In the genomic region with DNA sequence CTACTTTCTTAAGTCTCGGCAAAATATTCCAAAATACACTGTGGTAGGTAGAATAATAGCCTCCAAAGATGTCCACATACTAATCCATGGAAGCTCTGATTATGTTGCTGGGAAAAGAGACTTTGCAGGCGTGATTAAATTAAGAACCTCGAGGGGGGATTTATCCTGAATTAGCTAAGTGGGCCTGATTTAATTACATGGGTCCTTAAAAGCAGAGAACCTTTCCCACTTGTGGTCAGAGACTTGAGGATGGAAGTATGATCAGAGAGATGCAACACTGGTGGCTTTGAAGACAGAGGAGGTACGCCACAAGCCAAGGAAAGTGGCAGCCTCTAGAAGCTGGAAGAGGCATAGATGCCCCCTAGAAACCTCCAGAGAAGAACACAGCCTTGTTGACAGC, we compare ENCODE assay signal across 24 cellular contexts.
"Had no signal": no experiment of that assay in that cellular context is flagged by ENCODE, and none has a peak within 500 bp of the region (broad histone marks: within the 10 kb centered on the region; RNA-seq: fewer than 3 reads in every experiment).

No MANE protein-coding gene starts in this region.

- H3K27ac Mint-ChIP-seq: activated CD8-positive, alpha-beta T cell treated with anti-CD3 and anti-CD28 coated beads, Interleukin-2, amount 10 ng/mL, durations not matched to agents 7 days and 5 days; activated T-cell treated with anti-CD3 and anti-CD28 coated beads, Interleukin-2, amount 50 U/mL, for 24 hours; activated T-helper 2 cell treated with anti-CD3 and anti-CD28 coated beads, Interferon-gamma antibody, Interleukin-2, Interleukin-4, amounts not matched to agents 10 μg/mL and 5 μg/mL and 100 μg/mL, durations not matched to agents 14 hours and 24 hours and 36 hours; endodermal cell; T-helper 2 cell treated with Interferon-gamma antibody and Interleukin-4, amounts not matched to agents 5 μg/mL and 100 μg/mL, for 36 hours had no signal

- H3K36me3 ChIP-seq: thoracic aorta had no signal

- H3K4me3 Mint-ChIP-seq: activated CD8-positive, alpha-beta T cell treated with anti-CD3 and anti-CD28 coated beads, Interleukin-2, amount 10 ng/mL, durations not matched to agents 7 days and 5 days; endodermal cell; T-helper 2 cell treated with Interferon-gamma antibody and Interleukin-4, amounts not matched to agents 5 μg/mL and 100 μg/mL, for 36 hours had no signal

- ATAC-seq: activated CD8-positive, alpha-beta T cell treated with anti-CD3 and anti-CD28 coated beads, Interleukin-2, amount 10 ng/mL, durations not matched to agents 7 days and 5 days; gastroesophageal sphincter; left ventricle myocardium superior had no signal

- H3K27ac ChIP-seq: coronary artery, esophagus squamous epithelium, gastroesophageal sphincter, spleen, thoracic aorta, upper lobe of left lung had no signal

- H3K27me3 ChIP-seq: esophagus squamous epithelium, gastroesophageal sphincter, spleen, upper lobe of left lung had no signal

- H3K9me3 ChIP-seq: esophagus squamous epithelium, gastroesophageal sphincter, thoracic aorta, upper lobe of left lung had no signal

- H3K9me3 Mint-ChIP-seq: activated T-helper 2 cell treated with anti-CD3 and anti-CD28 coated beads, Interferon-gamma antibody, Interleukin-2, Interleukin-4, amounts not matched to agents 10 μg/mL and 5 μg/mL and 100 μg/mL, durations not matched to agents 14 hours and 24 hours and 36 hours had no signal

- DNase-seq: activated CD4-positive, alpha-beta T cell treated with anti-CD3 and anti-CD28 coated beads for 1 hour; activated CD4-positive, alpha-beta T cell treated with anti-CD3 and anti-CD28 coated beads, Interleukin-2, amount 50 U/mL, for 1 hour; activated CD8-positive, alpha-beta T cell treated with anti-CD3 and anti-CD28 coated beads, Interleukin-2, amount 10 ng/mL, durations not matched to agents 7 days and 5 days; activated naive CD4-positive, alpha-beta T cell treated with Interleukin-2 at 50 U/mL for 16 hours; activated T-cell treated with anti-CD3 and anti-CD28 coated beads, Interleukin-2, amount 50 U/mL, for 24 hours; amygdala; cerebellar nuclear complex; endodermal cell; esophagus squamous epithelium; head of caudate nucleus; hypothalamus; left ventricle myocardium superior; occipital lobe; posterior cingulate gyrus; spleen; stimulated activated CD4-positive, alpha-beta T cell treated with anti-CD3 and anti-CD28 coated beads, Interleukin-4, amount 100 ng/mL, for 24 hours; stimulated activated naive CD4-positive, alpha-beta T cell treated with Interleukin-2 at 50 U/mL for 16 hours; SW 1271; upper lobe of left lung had no signal

- H3K27me3 Mint-ChIP-seq: activated T-cell treated with anti-CD3 and anti-CD28 coated beads, Interleukin-2, amount 50 U/mL, for 24 hours had no signal

- H3K4me3 ChIP-seq: coronary artery, esophagus squamous epithelium, gastroesophageal sphincter, spleen, thoracic aorta, upper lobe of left lung had no signal
